In genomic region chrX:103439161-103439560, GRCh38 we compare ENCODE assay signal across 17 cellular contexts.
"Had no signal": no experiment of that assay in that cellular context is flagged by ENCODE, and none has a peak within 500 bp of the region (broad histone marks: within the 10 kb centered on the region; RNA-seq: fewer than 3 reads in every experiment).

No MANE protein-coding gene starts in this region.

- H3K79me2 ChIP-seq: hepatocyte had no signal

- ATAC-seq: effector memory CD8-positive, alpha-beta T cell; foreskin keratinocyte; natural killer cell had no signal

- H3K27me3 ChIP-seq: foreskin keratinocyte, hepatocyte, sigmoid colon, stomach had no signal

- H3K4me2 ChIP-seq: hepatocyte had no signal

- H2AFZ ChIP-seq: hepatocyte had no signal

- H3K4me3 ChIP-seq: hepatocyte, sigmoid colon, skin epidermis, stomach, thoracic aorta had no signal

- H3K4me3 Mint-ChIP-seq: effector memory CD8-positive, alpha-beta T cell; mesothelial cell of epicardium; natural killer cell; neural crest cell; type B pancreatic cell had no signal

- H3K27ac ChIP-seq: foreskin keratinocyte, hepatocyte, sigmoid colon, skin epidermis, stomach, thoracic aorta had no signal

- H3K36me3 ChIP-seq: sigmoid colon, stomach, thoracic aorta had no signal

- H3K27me3 Mint-ChIP-seq: effector memory CD8-positive, alpha-beta T cell; type B pancreatic cell had no signal

- H3K36me3 Mint-ChIP-seq: mesothelial cell of epicardium, natural killer cell, type B pancreatic cell had no signal

- DNase-seq: effector memory CD8-positive, alpha-beta T cell; foreskin keratinocyte; head of caudate nucleus; kidney glomerular epithelial cell; natural killer cell; posterior cingulate gyrus; sigmoid colon; stimulated activated CD4-positive, alpha-beta T cell treated with anti-CD3 and anti-CD28 coated beads, Interleukin-2, amount 100 ng/mL, for 24 hours; stimulated activated naive CD4-positive, alpha-beta T cell; stomach; substantia nigra had no signal

- H3K9me3 Mint-ChIP-seq: effector memory CD8-positive, alpha-beta T cell; natural killer cell; neural crest cell; type B pancreatic cell had no signal

- H3K4me1 Mint-ChIP-seq: natural killer cell, neural crest cell had no signal

- H3K9me3 ChIP-seq: sigmoid colon, stomach, thoracic aorta had no signal

- H3K27ac Mint-ChIP-seq: effector memory CD8-positive, alpha-beta T cell; mesothelial cell of epicardium; natural killer cell; type B pancreatic cell had no signal

- H3K4me1 ChIP-seq: sigmoid colon, stomach had no signal
